Comparison of ENCODE assay signal across 17 cellular contexts in genomic region chr1:9245230-9245619, GRCh38.
DNase-seq lines count a peak whose midpoint lies in the region; TF ChIP-seq lines count a peak whose summit lies in the region.
"Had no signal": no experiment of that assay in that cellular context is flagged by ENCODE, and none has a peak within 500 bp of the region (broad histone marks: within the 10 kb centered on the region; RNA-seq: fewer than 3 reads in every experiment).

No MANE protein-coding gene starts in this region.

- H3K4me1 ChIP-seq in BLaER1 treated with 17β-estradiol and CSF1 and Interleukin-3, amounts not matched to agents 10 nM and 100 nM, result peaks cover 47 to 73% (median 68%) of the 10 kb centered on the region in 10 experiments

- H3K27me3 ChIP-seq in BLaER1 treated with 17β-estradiol and CSF1 and Interleukin-3, amounts not matched to agents 10 nM and 100 nM, result peaks cover 0 to 28% (median 0%) of the 10 kb centered on the region in 11 experiments; a peak in 6 of 22 replicates
- no peaks in the 10 kb centered on the region for H3K27me3 ChIP-seq in layer of hippocampus (ENCODE audit: control insufficient read depth, insufficient read depth, low read length)
- H3K27me3 ChIP-seq: cardiac muscle cell, hepatocyte had no signal

- H3K9me3 ChIP-seq in BLaER1 treated with 17β-estradiol and CSF1 and Interleukin-3, amounts not matched to agents 10 nM and 100 nM (replicated peaks in 1 of 11), result no peaks in the 10 kb centered on the region

- H3K4me2 ChIP-seq in BLaER1 treated with 17β-estradiol and CSF1 and Interleukin-3, amounts not matched to agents 10 nM and 100 nM, result peak overlapping the region; percentile 61 to 96 (median 86); a peak in 21 of 22 replicates
- H3K4me2 ChIP-seq: hepatocyte had no signal

- TF ChIP-seq CTCF in VCaP (conservative IDR thresholded peaks at IDR 0.05), result no peak

- H4K20me1 ChIP-seq in BLaER1 treated with 17β-estradiol and CSF1 and Interleukin-3, amounts not matched to agents 10 nM and 100 nM, result peaks cover 0 to 77% (median 4%) of the 10 kb centered on the region in 11 experiments; a peak in 8 of 22 replicates

- H3K4me3 ChIP-seq in BLaER1 treated with 17β-estradiol and CSF1 and Interleukin-3, amounts not matched to agents 10 nM and 100 nM, result no peak overlapping the region
- no peak overlapping the region for H3K4me3 ChIP-seq in skin epidermis
- H3K4me3 ChIP-seq: cardiac muscle cell, hepatocyte had no signal

- TF ChIP-seq POLR2A in erythroblast (IDR thresholded peaks at IDR 0.05; ENCODE audit: low read length), result no peak

- peak overlapping the region in 7 of 11 experiments; percentile 13 to 71 (median 52); a peak in 11 of 22 replicates for H3K27ac ChIP-seq in BLaER1 treated with 17β-estradiol and CSF1 and Interleukin-3, amounts not matched to agents 10 nM and 100 nM
- H3K27ac ChIP-seq in VCaP, result peak overlapping the region; percentile 34
- H3K27ac ChIP-seq in layer of hippocampus (ENCODE audit: low read depth, low read length), result peak overlapping the region; percentile 6
- peak overlapping the region in 15 of 21 experiments; percentile 6 to 77 (median 59) for H3K27ac ChIP-seq in skin epidermis
- H3K27ac ChIP-seq: cardiac muscle cell, hepatocyte had no signal

- 0 out of 22 replicates have a peak overlapping the region, but pooled peaks of 2 of the 11 experiments have one; percentile 10 to 27 for H3K9ac ChIP-seq in BLaER1 treated with 17β-estradiol and CSF1 and Interleukin-3, amounts not matched to agents 10 nM and 100 nM

- peaks cover 0 to 36% (median 7%) of the 10 kb centered on the region in 11 experiments; a peak in 10 of 22 replicates for H3K36me3 ChIP-seq in BLaER1 treated with 17β-estradiol and CSF1 and Interleukin-3, amounts not matched to agents 10 nM and 100 nM

- DNase-seq in erythroblast (lab: John Stamatoyannopoulos, UW), result no peak
- DNase-seq in islet precursor cell, result no peak
- no peak for DNase-seq in NCI-H510A treated with DMSO at 0.1 percent for 48 hours (lab: John Stamatoyannopoulos, UW)
- DNase-seq in activated T-cell treated with anti-CD3 and anti-CD28 coated beads for 4 hours, result no peak
- DNase-seq: activated CD4-positive, alpha-beta T cell treated with anti-CD3 and anti-CD28 coated beads for 48 hours; activated T-cell treated with anti-CD3 and anti-CD28 coated beads, Interleukin-2, amount 50 U/mL, for 72 hours; left ventricle myocardium superior; NCI-H1092 treated with DMSO at 0.1 percent for 48 hours; NCI-H2029; NCI-H748 treated with DMSO at 0.1 percent for 48 hours; stimulated activated CD4-positive, alpha-beta T cell treated with anti-CD3 and anti-CD28 coated beads, Interleukin-2, amount 100 ng/mL, for 24 hours had no signal

Comparison
In these comparisons a context has a peak if more than half of its experiments do, and no peak if none do; other contexts are left out.
1. H3K27ac ChIP-seq: peak in every context shown above with its lines; median percentile 59 in skin epidermis; 52 in BLaER1 treated with 17β-estradiol and CSF1 and Interleukin-3, amounts not matched to agents 10 nM and 100 nM; 34 in VCaP; 6 in layer of hippocampus.